In the genomic region with DNA sequence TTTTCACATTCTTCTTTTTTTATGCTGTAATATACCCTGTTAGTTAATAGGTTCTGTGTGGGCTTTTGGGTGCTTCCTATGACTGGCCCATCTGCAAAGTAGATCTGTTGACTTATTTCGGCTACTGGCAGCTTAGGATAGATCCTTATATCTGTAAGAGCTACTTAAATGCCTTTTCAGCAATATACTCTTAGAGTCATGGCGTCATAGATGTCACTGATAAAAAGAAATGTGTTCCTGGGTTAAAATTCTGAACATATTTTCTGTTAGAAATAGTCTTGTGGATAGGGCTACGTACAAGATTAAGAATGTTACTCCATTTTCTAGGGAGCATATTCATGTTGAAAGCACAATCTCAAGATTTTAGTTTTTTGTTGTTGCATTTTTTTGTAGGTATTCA, we compare ENCODE assay signal across 24 cellular contexts. TPM values are rescaled to one million over a fixed set of nuclear protein-coding genes. Genes with fewer than 3 reads are reported as not detected.
DNase-seq lines count a peak whose midpoint lies in the region; ATAC-seq and TF ChIP-seq lines count a peak whose summit lies in the region.
"Had no signal": no experiment of that assay in that cellular context is flagged by ENCODE, and none has a peak within 500 bp of the region (broad histone marks: within the 10 kb centered on the region; RNA-seq: fewer than 3 reads in every experiment).

No MANE protein-coding gene starts in this region.

- no peaks in the 10 kb centered on the region for H3K36me3 ChIP-seq in CD4-positive, CD25-positive, alpha-beta regulatory T cell (ENCODE audit: control insufficient read depth, insufficient read depth, low read length)
- 0 out of 2 replicates have a peak, but pooled peaks cover 3% of the 10 kb centered on the region for H3K36me3 ChIP-seq in DND-41 (ENCODE audit: insufficient read depth, low read length)
- H3K36me3 ChIP-seq in fibroblast of lung (ENCODE audit: control insufficient read depth, insufficient read depth, low read length) = no peaks in the 10 kb centered on the region
- H3K36me3 ChIP-seq: SJCRH30, tibial artery had no signal

- peak overlapping the region in 2 of 3 donors; percentile 78 to 85 for H3K27ac Mint-ChIP-seq in CD4-positive, CD25-positive, alpha-beta regulatory T cell
- no peak overlapping the region for H3K27ac Mint-ChIP-seq in T-helper 2 cell treated with Interferon-gamma antibody and Interleukin-4, amounts not matched to agents 5 μg/mL and 100 μg/mL, for 36 hours
- H3K27ac Mint-ChIP-seq: activated naive CD4-positive, alpha-beta T cell treated with anti-CD3 and anti-CD28 coated beads for 36 hours; HFFc6; stimulated activated effector memory CD8-positive, alpha-beta T cell treated with anti-CD3 and anti-CD28 coated beads, Interleukin-12 subunit alpha, Interleukin-12 subunit beta, amount 100 ng/mL, for 72 hours; WTC11 had no signal

- peak overlapping the region; percentile 89 for H3K4me3 ChIP-seq in CD4-positive, CD25-positive, alpha-beta regulatory T cell (ENCODE audit: low read depth, low read length)
- H3K4me3 ChIP-seq in DND-41 (ENCODE audit: low read depth in 1 of 2, low read length in 2 of 2) = no peak overlapping the region
- no peak overlapping the region for H3K4me3 ChIP-seq in fibroblast of lung (replicated peaks in 1 of 4; ENCODE audit: control extremely low read depth in 1 of 4, insufficient read depth in 1 of 4, low read depth in 3 of 4, low read length in 4 of 4)
- H3K4me3 ChIP-seq: body of pancreas, coronary artery, SJCRH30, tibial artery had no signal

- H3K27me3 Mint-ChIP-seq in CD4-positive, CD25-positive, alpha-beta regulatory T cell = no peaks in the 10 kb centered on the region
- H3K27me3 Mint-ChIP-seq in T-helper 2 cell treated with Interferon-gamma antibody and Interleukin-4, amounts not matched to agents 5 μg/mL and 100 μg/mL, for 36 hours (ENCODE audit: low read depth) = no peaks in the 10 kb centered on the region
- H3K27me3 Mint-ChIP-seq: naive B cell had no signal

- no peak for DNase-seq in CD4-positive, CD25-positive, alpha-beta regulatory T cell
- DNase-seq in DND-41 (no peak), fibroblast of lung (ENCODE audit: low read depth in 2 of 2) (peak in 1 of 2 donors; percentile 25), GM10266 (ENCODE audit: extremely low spot score) (no peak), GM19240 (ENCODE audit: insufficient read length, low spot score) (no peak)
- no peak for DNase-seq in T-helper 2 cell treated with Interferon-gamma antibody and Interleukin-4, amounts not matched to agents 5 μg/mL and 100 μg/mL, for 36 hours (ENCODE audit: low spot score)
- DNase-seq: activated naive CD4-positive, alpha-beta T cell treated with anti-CD3 and anti-CD28 coated beads for 36 hours; body of pancreas; Calu3; foreskin keratinocyte; HFFc6; kidney; mammary epithelial cell; MV-4-11; naive B cell; NCI-H1694 treated with DMSO at 0.1 percent for 48 hours; NCI-H345; SJCRH30; tibial artery had no signal

- peak overlapping the region in 3 of 4 donors; percentile 62 to 86 (median 70) for H3K4me3 Mint-ChIP-seq in CD4-positive, CD25-positive, alpha-beta regulatory T cell
- H3K4me3 Mint-ChIP-seq in T-helper 2 cell treated with Interferon-gamma antibody and Interleukin-4, amounts not matched to agents 5 μg/mL and 100 μg/mL, for 36 hours = peak overlapping the region; percentile 30
- H3K4me3 Mint-ChIP-seq: activated naive CD4-positive, alpha-beta T cell treated with anti-CD3 and anti-CD28 coated beads for 36 hours; HFFc6; stimulated activated effector memory CD8-positive, alpha-beta T cell treated with anti-CD3 and anti-CD28 coated beads, Interleukin-12 subunit alpha, Interleukin-12 subunit beta, amount 100 ng/mL, for 72 hours; WTC11 had no signal

- H3K9ac ChIP-seq in DND-41 (ENCODE audit: low read depth, low read length) = no peak overlapping the region
- H3K9ac ChIP-seq in fibroblast of lung (ENCODE audit: insufficient read depth, low read length) = no peak overlapping the region

- peaks cover 77% of the 10 kb centered on the region for H3K4me1 ChIP-seq in CD4-positive, CD25-positive, alpha-beta regulatory T cell (ENCODE audit: control insufficient read depth, insufficient read depth, low read length, poor library complexity, severe bottlenecking)
- peaks cover 38% of the 10 kb centered on the region for H3K4me1 ChIP-seq in DND-41 (ENCODE audit: insufficient read depth, low read length)
- peaks cover 2% of the 10 kb centered on the region for H3K4me1 ChIP-seq in fibroblast of lung (ENCODE audit: control insufficient read depth, extremely low read depth, insufficient read depth, low read length)
- H3K4me1 ChIP-seq: SJCRH30 had no signal

- no peaks in the 10 kb centered on the region for H3K9me3 ChIP-seq in CD4-positive, CD25-positive, alpha-beta regulatory T cell (ENCODE audit: control insufficient read depth in 2 of 2, low read length in 2 of 2)
- H3K9me3 ChIP-seq in DND-41 (ENCODE audit: insufficient read depth, low read length, severe bottlenecking) (no peaks in the 10 kb centered on the region), fibroblast of lung (ENCODE audit: control insufficient read depth, insufficient read depth, low read depth, low read length) (no peaks in the 10 kb centered on the region)
- H3K9me3 ChIP-seq: body of pancreas, SJCRH30, tibial artery had no signal

- H3K4me2 ChIP-seq in DND-41 (ENCODE audit: insufficient read depth, low read length) = peak overlapping the region; percentile 29; the same call in 1 of the 2 replicates
- H3K4me2 ChIP-seq in fibroblast of lung (ENCODE audit: extremely low read depth, insufficient read depth, low read length) = peak overlapping the region; percentile 29

- H3K79me2 ChIP-seq in DND-41 (ENCODE audit: insufficient read depth, low read length) (peaks cover 91% of the 10 kb centered on the region), fibroblast of lung (ENCODE audit: control insufficient read depth, insufficient read depth, low read length) (peaks cover 76% of the 10 kb centered on the region)

- H3K36me3 Mint-ChIP-seq in CD4-positive, CD25-positive, alpha-beta regulatory T cell = no peaks in the 10 kb centered on the region
- peaks cover 29% of the 10 kb centered on the region for H3K36me3 Mint-ChIP-seq in T-helper 2 cell treated with Interferon-gamma antibody and Interleukin-4, amounts not matched to agents 5 μg/mL and 100 μg/mL, for 36 hours (ENCODE audit: low read depth)
- H3K36me3 Mint-ChIP-seq: WTC11 had no signal

- peaks cover 25 to 41% (median 32%) of the 10 kb centered on the region in 4 donors for H3K4me1 Mint-ChIP-seq in CD4-positive, CD25-positive, alpha-beta regulatory T cell
- peaks cover 46% of the 10 kb centered on the region for H3K4me1 Mint-ChIP-seq in T-helper 2 cell treated with Interferon-gamma antibody and Interleukin-4, amounts not matched to agents 5 μg/mL and 100 μg/mL, for 36 hours (ENCODE audit: low read depth)

- H4K20me1 ChIP-seq in DND-41 (ENCODE audit: insufficient read depth, low read length) (no peaks in the 10 kb centered on the region; the same call in 1 of the 2 replicates), fibroblast of lung (ENCODE audit: control insufficient read depth, extremely low read depth, insufficient read depth, low read length) (peaks cover 2% of the 10 kb centered on the region)

- TF ChIP-seq CTCF in DND-41 (IDR thresholded peaks at IDR 0.05; ENCODE audit: borderline replicate concordance, extremely low read depth, low read length, poor library complexity, severe bottlenecking) (no peak), fibroblast of lung (conservative IDR thresholded peaks at IDR 0.05 in 1 of 2, IDR thresholded peaks at IDR 0.05 in 1 of 2; ENCODE audit: low read depth in 1 of 2, low read length in 2 of 2) (no peak), GM10266 (IDR thresholded peaks at IDR 0.05; ENCODE audit: control insufficient read depth, insufficient read depth, low read depth, missing control alignments) (no peak)

- H3K9me3 Mint-ChIP-seq in CD4-positive, CD25-positive, alpha-beta regulatory T cell = no peaks in the 10 kb centered on the region
- no peaks in the 10 kb centered on the region for H3K9me3 Mint-ChIP-seq in T-helper 2 cell treated with Interferon-gamma antibody and Interleukin-4, amounts not matched to agents 5 μg/mL and 100 μg/mL, for 36 hours
- H3K9me3 Mint-ChIP-seq: activated naive CD4-positive, alpha-beta T cell treated with anti-CD3 and anti-CD28 coated beads for 36 hours; HFFc6; stimulated activated effector memory CD8-positive, alpha-beta T cell treated with anti-CD3 and anti-CD28 coated beads, Interleukin-12 subunit alpha, Interleukin-12 subunit beta, amount 100 ng/mL, for 72 hours; WTC11 had no signal

- H3K27ac ChIP-seq in CD4-positive, CD25-positive, alpha-beta regulatory T cell (ENCODE audit: insufficient read depth, low read length, poor library complexity, severe bottlenecking) = peak overlapping the region; percentile 98
- H3K27ac ChIP-seq in DND-41 (ENCODE audit: low read length) (no peak overlapping the region), fibroblast of lung (ENCODE audit: insufficient read depth, low read length) (no peak overlapping the region)
- H3K27ac ChIP-seq: body of pancreas, coronary artery, foreskin keratinocyte, SJCRH30, tibial artery had no signal

- H2AFZ ChIP-seq in DND-41 (ENCODE audit: low read depth, low read length) = no peak overlapping the region
- no peak overlapping the region for H2AFZ ChIP-seq in fibroblast of lung (ENCODE audit: low read length)

- no peaks in the 10 kb centered on the region for H3K27me3 ChIP-seq in CD4-positive, CD25-positive, alpha-beta regulatory T cell (ENCODE audit: control insufficient read depth, insufficient read depth, low read length)
- H3K27me3 ChIP-seq in DND-41 (ENCODE audit: insufficient read depth, low read length, poor library complexity) = no peaks in the 10 kb centered on the region
- no peaks in the 10 kb centered on the region for H3K27me3 ChIP-seq in fibroblast of lung (ENCODE audit: control insufficient read depth, insufficient read depth, low read length)
- H3K27me3 ChIP-seq: body of pancreas, foreskin keratinocyte, SJCRH30, tibial artery had no signal

- ATAC-seq in CD4-positive, CD25-positive, alpha-beta regulatory T cell (ENCODE audit: low read depth in 2 of 2) = no peak
- ATAC-seq in DND-41 (ENCODE audit: insufficient read depth, low read depth) = no peak
- ATAC-seq in GM18519 (IDR thresholded peaks at IDR 0.05; ENCODE audit: low FRiP score, unreplicated experiment) = no peak
- ATAC-seq: body of pancreas; foreskin keratinocyte; right cardiac atrium; stimulated activated effector memory CD8-positive, alpha-beta T cell treated with anti-CD3 and anti-CD28 coated beads, Interleukin-12 subunit alpha, Interleukin-12 subunit beta, amount 100 ng/mL, for 72 hours; WTC11 had no signal

RNA-seq across cellular contexts. Expression of gene AKAP11, which starts 4.7 kb away (rescaled TPM):
- total RNA-seq in CD4-positive, CD25-positive, alpha-beta regulatory T cell = 41.4 TPM
- 1 to 10 TPM; 3.6 to 5.8 (median 4.6) TPM for polyA plus RNA-seq in CD4-positive, CD25-positive, alpha-beta regulatory T cell
- 25.9 and 34.0 TPM in 2 replicates for total RNA-seq in fibroblast of lung
- polyA plus RNA-seq in fibroblast of lung = 26.3 and 27.8 TPM in 2 replicates
- 13.1 and 14.0 TPM in 2 replicates for polyA plus RNA-seq in fibroblast of lung (2012)
- polyA minus RNA-seq in fibroblast of lung (ENCODE audit: low replicate concordance) = 8.4 and 9.3 TPM in 2 replicates
